11 cellular contexts compared by ENCODE assay signal in genomic region chr12:52713960-52714886, GRCh38. TPM values are rescaled to one million over a fixed set of nuclear protein-coding genes. Genes with fewer than 3 reads are reported as not detected.
DNase-seq lines count a peak whose midpoint lies in the region; ATAC-seq and TF ChIP-seq lines count a peak whose summit lies in the region.
"Had no signal": no experiment of that assay in that cellular context is flagged by ENCODE, and none has a peak within 500 bp of the region (broad histone marks: within the 10 kb centered on the region; RNA-seq: fewer than 3 reads in every experiment).

No MANE protein-coding gene starts in this region.

- H3K27ac ChIP-seq in iPS-18a (ENCODE audit: low read length) (no peak overlapping the region), ascending aorta (no peak overlapping the region)
- H3K27ac ChIP-seq: PC-9 had no signal

- H3K36me3 Mint-ChIP-seq in activated T-cell treated with anti-CD3 and anti-CD28 coated beads, Interleukin-2, amount 50 U/mL, for 72 hours (ENCODE audit: insufficient read depth in 2 of 2): no peaks in the 10 kb centered on the region

- H3K27ac Mint-ChIP-seq in activated T-cell treated with anti-CD3 and anti-CD28 coated beads, Interleukin-2, amount 50 U/mL, for 72 hours: no peak overlapping the region

- TF ChIP-seq RAD21 in Ishikawa (IDR thresholded peaks at IDR 0.05; ENCODE audit: low read depth): no peak

- peaks cover 31% of the 10 kb centered on the region for H3K27me3 Mint-ChIP-seq in activated T-cell treated with anti-CD3 and anti-CD28 coated beads, Interleukin-2, amount 50 U/mL, for 72 hours (ENCODE audit: low read depth)

- ATAC-seq in activated T-cell treated with anti-CD3 and anti-CD28 coated beads, Interleukin-2, amount 50 U/mL, for 72 hours (replicated peaks in 1 of 2): peak; percentile 45 to 65
- ATAC-seq in HG03108 (IDR thresholded peaks at IDR 0.05; ENCODE audit: unreplicated experiment) (no peak), left lobe of liver (no peak)

- no peak overlapping the region for H3K9ac ChIP-seq in iPS-18a (ENCODE audit: low read length)

- H3K9me3 ChIP-seq in iPS-18a (ENCODE audit: control insufficient read depth, low read depth, low read length) (no peaks in the 10 kb centered on the region), ascending aorta (no peaks in the 10 kb centered on the region)

- TF ChIP-seq EP300 in Ishikawa (IDR thresholded peaks at IDR 0.05; ENCODE audit: borderline replicate concordance): no peak

- peak overlapping the region; percentile 46 for H3K4me3 ChIP-seq in iPS-18a (ENCODE audit: low read length)
- H3K4me3 ChIP-seq in ascending aorta: no peak overlapping the region
- H3K4me3 ChIP-seq: PC-9 had no signal

- H3K4me1 ChIP-seq in iPS-18a (ENCODE audit: control insufficient read depth, low read depth, low read length) (no peaks in the 10 kb centered on the region), ascending aorta (no peaks in the 10 kb centered on the region)

- peaks cover 4% of the 10 kb centered on the region for H3K4me1 Mint-ChIP-seq in activated T-cell treated with anti-CD3 and anti-CD28 coated beads, Interleukin-2, amount 50 U/mL, for 72 hours (ENCODE audit: low read depth)

- peaks cover 37% of the 10 kb centered on the region for H3K27me3 ChIP-seq in iPS-18a (ENCODE audit: control insufficient read depth, insufficient read depth, low read length)
- H3K27me3 ChIP-seq in ascending aorta: peaks cover 9% of the 10 kb centered on the region

- intact Hi-C loops in ascending aorta (cut with DNase I): no loop called here

- no peaks in the 10 kb centered on the region for H3K9me3 Mint-ChIP-seq in activated T-cell treated with anti-CD3 and anti-CD28 coated beads, Interleukin-2, amount 50 U/mL, for 72 hours

- DNase-seq in activated T-cell treated with anti-CD3 and anti-CD28 coated beads, Interleukin-2, amount 50 U/mL, for 72 hours: peak; percentile 14 to 33
- DNase-seq in stimulated activated CD4-positive, alpha-beta T cell treated with anti-CD3 and anti-CD28 coated beads, Interleukin-4, amount 100 ng/mL, for 48 hours (ENCODE audit: low read depth in 2 of 2): peak; percentile 17 to 18
- DNase-seq in left lobe of liver (ENCODE audit: low spot score): no peak
- DNase-seq in H4 (ENCODE audit: low spot score): no peak
- DNase-seq in ascending aorta (ENCODE audit: low spot score in 2 of 2): no peak
- DNase-seq: EL, PC-9 had no signal

- H3K4me3 Mint-ChIP-seq in activated T-cell treated with anti-CD3 and anti-CD28 coated beads, Interleukin-2, amount 50 U/mL, for 72 hours: peak overlapping the region; percentile 73 to 79

- H3K36me3 ChIP-seq in iPS-18a (ENCODE audit: control insufficient read depth, low read depth, low read length): no peaks in the 10 kb centered on the region
- H3K36me3 ChIP-seq in ascending aorta: no peaks in the 10 kb centered on the region

- no peak for TF ChIP-seq CTCF in ascending aorta (IDR thresholded peaks at IDR 0.05)

TF ChIP-seq in Ishikawa, 13 proteins besides CTCF, POLR2A, EP300 and RAD21:
- TF ChIP-seq CREB1 (IDR thresholded peaks at IDR 0.05; ENCODE audit: low read depth): no peak
- TF ChIP-seq USF1 (IDR thresholded peaks at IDR 0.05): no peak
- TF ChIP-seq TEAD4 (IDR thresholded peaks at IDR 0.05): no peak
- TF ChIP-seq MAX (IDR thresholded peaks at IDR 0.05): peak; percentile 46; the same call in 1 of the 2 replicates

RNA-seq across cellular contexts. Expression of gene KRT77, which starts 10.9 kb away (rescaled TPM):
- total RNA-seq in activated T-cell treated with anti-CD3 and anti-CD28 coated beads, Interleukin-2, amount 50 U/mL, for 72 hours: not detected
- total RNA-seq in left lobe of liver (not detected), ascending aorta (not detected)
- not detected in 2 replicates for total RNA-seq in H4 (2014; rRNA removed; shearing (Covaris generic))
- total RNA-seq: osteocyte, PC-9 had no signal

RNA-seq across cellular contexts. Expression of gene KRT1, which starts 34.0 kb away (rescaled TPM):
- not detected for total RNA-seq in activated T-cell treated with anti-CD3 and anti-CD28 coated beads, Interleukin-2, amount 50 U/mL, for 72 hours
- total RNA-seq in left lobe of liver (not detected), ascending aorta (not detected)
- total RNA-seq in H4 (2014; rRNA removed; shearing (Covaris generic)): not detected in 2 replicates
- total RNA-seq: osteocyte, PC-9 had no signal

Comparison
In these comparisons a context has a peak if more than half of its experiments do, and no peak if none do; other contexts are left out.
1. ATAC-seq: peak in activated T-cell treated with anti-CD3 and anti-CD28 coated beads, Interleukin-2, amount 50 U/mL, for 72 hours (2 of 2); none in HG03108 (single experiment) and left lobe of liver (single experiment).
2. DNase-seq: peak in activated T-cell treated with anti-CD3 and anti-CD28 coated beads, Interleukin-2, amount 50 U/mL, for 72 hours (2 of 2) and stimulated activated CD4-positive, alpha-beta T cell treated with anti-CD3 and anti-CD28 coated beads, Interleukin-4, amount 100 ng/mL, for 48 hours (2 of 2); none in left lobe of liver (single experiment), H4 (single experiment) and ascending aorta (0 of 2).